2 cellular contexts compared by ENCODE assay signal in genomic region chr14:60241091-60241490, GRCh38.
TF ChIP-seq lines count a peak whose summit lies in the region.

No MANE protein-coding gene starts in this region.

TF ChIP-seq in GM23338, 12 proteins besides CTCF, POLR2A, EP300 and RAD21:
- TF ChIP-seq EZH2phosphoT487 (IDR thresholded peaks at IDR 0.05; ENCODE audit: unreplicated experiment) (no peak), POLR2AphosphoS5 (IDR thresholded peaks at IDR 0.05; ENCODE audit: low read depth) (no peak), EZH2 (IDR thresholded peaks at IDR 0.05; ENCODE audit: low read depth, unreplicated experiment) (no peak), ZNF462 (CRISPR knock-in tag; IDR thresholded peaks at IDR 0.05) (no peak), ZNF331 (CRISPR knock-in tag; IDR thresholded peaks at IDR 0.05; ENCODE audit: low read depth) (no peak), CREB1 (CRISPR knock-in tag; IDR thresholded peaks at IDR 0.05; ENCODE audit: low read depth) (no peak), STAT1 (IDR thresholded peaks at IDR 0.05; ENCODE audit: unreplicated experiment) (no peak), ZNF114 (CRISPR knock-in tag; IDR thresholded peaks at IDR 0.05) (no peak), REST (IDR thresholded peaks at IDR 0.05; ENCODE audit: unreplicated experiment) (no peak)
TF ChIP-seq in GM23338: peak in this region for 0.

TF ChIP-seq in H1, 55 proteins besides CTCF, POLR2A, EP300 and RAD21:
- TF ChIP-seq GTF2F1 (IDR thresholded peaks at IDR 0.05; ENCODE audit: borderline replicate concordance, low read depth, low read length) = no peak
- TF ChIP-seq JUND (IDR thresholded peaks at IDR 0.05; ENCODE audit: low read length) = no peak
- no peak for TF ChIP-seq SIX5 (IDR thresholded peaks at IDR 0.05; ENCODE audit: low read depth, low read length)
- TF ChIP-seq CBX8 (IDR thresholded peaks at IDR 0.05; ENCODE audit: borderline replicate concordance, low read depth, low read length) = no peak
